In genomic region chr19:11675569-11675968, GRCh38 we compare ENCODE assay signal across 8 cellular contexts.
"Had no signal": no experiment of that assay in that cellular context is flagged by ENCODE, and none has a peak within 500 bp of the region (broad histone marks: within the 10 kb centered on the region; RNA-seq: fewer than 3 reads in every experiment).

No MANE protein-coding gene starts in this region.

- FAIRE-seq: H1, H54, HepG2 had no signal

- H3K4me3 Mint-ChIP-seq: GM23338 had no signal

- H3K4me1 Mint-ChIP-seq: GM23338, IgD-negative memory B cell had no signal

- H3K27ac Mint-ChIP-seq: GM23338, H9, IgD-negative memory B cell had no signal

- DNase-seq: H9, HCEC 1CT, KBM-7 had no signal

- ATAC-seq: GM23338, HepG2 had no signal
